ENCODE assay signal across 29 cellular contexts in genomic region chr6:91106083-91106482, GRCh38.
"Had no signal": no experiment of that assay in that cellular context is flagged by ENCODE, and none has a peak within 500 bp of the region (broad histone marks: within the 10 kb centered on the region; RNA-seq: fewer than 3 reads in every experiment).

No MANE protein-coding gene starts in this region.

- H3K36me3 Mint-ChIP-seq: activated CD8-positive, alpha-beta memory T cell treated with anti-CD3 and anti-CD28 coated beads, Interleukin-2, amount 10 ng/mL, durations not matched to agents 7 days and 5 days; activated naive CD4-positive, alpha-beta T cell treated with anti-CD3 and anti-CD28 coated beads, Interleukin-2, amount 50 U/mL, for 72 hours; WTC11 had no signal

- H3K4me1 ChIP-seq: ascending aorta, body of pancreas, Peyer's patch, SJSA1 had no signal

- H3K27ac ChIP-seq: ascending aorta, body of pancreas, Peyer's patch, RWPE1, SJSA1 had no signal

- H3K4me1 Mint-ChIP-seq: activated CD8-positive, alpha-beta memory T cell treated with anti-CD3 and anti-CD28 coated beads, Interleukin-2, amount 10 ng/mL, durations not matched to agents 7 days and 5 days; activated naive CD8-positive, alpha-beta T cell treated with anti-CD3 and anti-CD28 coated beads, Interleukin-2, amount 50 U/mL, for 24 hours; WTC11 had no signal

- H3K27ac Mint-ChIP-seq: activated CD8-positive, alpha-beta memory T cell treated with anti-CD3 and anti-CD28 coated beads, Interleukin-2, amount 10 ng/mL, durations not matched to agents 7 days and 5 days; activated naive CD4-positive, alpha-beta T cell treated with anti-CD3 and anti-CD28 coated beads, Interleukin-2, amount 50 U/mL, for 72 hours; activated naive CD8-positive, alpha-beta T cell treated with anti-CD3 and anti-CD28 coated beads, Interleukin-2, amount 50 U/mL, for 24 hours; activated T-cell treated with anti-CD3 and anti-CD28 coated beads, Interleukin-2, amount 50 U/mL, for 24 hours; T-helper 1 cell treated with Interleukin-12 subunit alpha and Interleukin-12 subunit beta and Interleukin-4 antibody, amounts not matched to agents 30 μg/mL and 1 μg/mL, for 36 hours; WTC11 had no signal

- H3K4me3 Mint-ChIP-seq: activated CD8-positive, alpha-beta memory T cell treated with anti-CD3 and anti-CD28 coated beads, Interleukin-2, amount 10 ng/mL, durations not matched to agents 7 days and 5 days; activated naive CD8-positive, alpha-beta T cell treated with anti-CD3 and anti-CD28 coated beads, Interleukin-2, amount 50 U/mL, for 24 hours; activated T-cell treated with anti-CD3 and anti-CD28 coated beads, Interleukin-2, amount 50 U/mL, for 24 hours; T-helper 1 cell treated with Interleukin-12 subunit alpha and Interleukin-12 subunit beta and Interleukin-4 antibody, amounts not matched to agents 30 μg/mL and 1 μg/mL, for 36 hours; WTC11 had no signal

- H3K9me3 Mint-ChIP-seq: activated naive CD4-positive, alpha-beta T cell treated with anti-CD3 and anti-CD28 coated beads, Interleukin-2, amount 50 U/mL, for 72 hours; activated T-cell treated with anti-CD3 and anti-CD28 coated beads, Interleukin-2, amount 50 U/mL, for 24 hours; T-helper 1 cell treated with Interleukin-12 subunit alpha and Interleukin-12 subunit beta and Interleukin-4 antibody, amounts not matched to agents 30 μg/mL and 1 μg/mL, for 36 hours; WTC11 had no signal

- DNase-seq: activated CD4-positive, alpha-beta T cell treated with anti-CD3 and anti-CD28 coated beads for 48 hours; activated CD4-positive, alpha-beta T cell treated with anti-CD3 and anti-CD28 coated beads, Interleukin-2, amount 50 U/mL, for 4 hours; activated CD4-positive, CD25-positive, alpha-beta regulatory T cell treated with anti-CD3 and anti-CD28 coated beads, Interleukin-2, amount 50 U/mL, for 72 hours; activated CD8-positive, alpha-beta memory T cell treated with anti-CD3 and anti-CD28 coated beads, Interleukin-2, amount 10 ng/mL, durations not matched to agents 7 days and 5 days; activated effector memory CD4-positive, alpha-beta T cell treated with anti-CD3 and anti-CD28 coated beads, Interleukin-2, amount 50 U/mL, for 16 hours; activated naive CD4-positive, alpha-beta T cell treated with Interleukin-2 at 50 U/mL for 16 hours; activated naive CD8-positive, alpha-beta T cell treated with anti-CD3 and anti-CD28 coated beads, Interleukin-2, amount 50 U/mL, for 24 hours; activated T-cell treated with anti-CD3 and anti-CD28 coated beads, Interleukin-2, amount 50 U/mL, for 24 hours; amniotic stem cell; body of pancreas; central memory CD4-positive, alpha-beta T cell; Karpas-422; MM.1S; NCI-H1105; NCI-H1436 treated with DMSO at 0.1 percent for 48 hours; NCI-H187; NCI-H2081; NCI-H510A treated with DMSO at 0.1 percent for 48 hours; NK-92 treated with Interleukin-12 subunit alpha and Interleukin-12 subunit beta, amount 100 ng/mL, for 24 hours; OCI-M1; Peyer's patch; Right ventricle myocardium superior had no signal

- H3K27me3 Mint-ChIP-seq: activated CD8-positive, alpha-beta memory T cell treated with anti-CD3 and anti-CD28 coated beads, Interleukin-2, amount 10 ng/mL, durations not matched to agents 7 days and 5 days; activated T-cell treated with anti-CD3 and anti-CD28 coated beads, Interleukin-2, amount 50 U/mL, for 24 hours had no signal

- ATAC-seq: activated CD8-positive, alpha-beta memory T cell treated with anti-CD3 and anti-CD28 coated beads, Interleukin-2, amount 10 ng/mL, durations not matched to agents 7 days and 5 days; activated naive CD4-positive, alpha-beta T cell treated with anti-CD3 and anti-CD28 coated beads, Interleukin-2, amount 50 U/mL, for 72 hours; activated naive CD8-positive, alpha-beta T cell treated with anti-CD3 and anti-CD28 coated beads, Interleukin-2, amount 50 U/mL, for 24 hours; body of pancreas; WTC11 had no signal

- H3K36me3 ChIP-seq: ascending aorta, Peyer's patch, SJSA1 had no signal

- H3K9me3 ChIP-seq: ascending aorta, body of pancreas, Peyer's patch, SJSA1 had no signal

- H3K4me3 ChIP-seq: ascending aorta, body of pancreas, Peyer's patch, SJSA1 had no signal

- H3K27me3 ChIP-seq: ascending aorta, body of pancreas, Peyer's patch, SJSA1 had no signal

- FAIRE-seq: bronchial epithelial cell had no signal
